1 cellular context compared by ENCODE assay signal in the genomic region with DNA sequence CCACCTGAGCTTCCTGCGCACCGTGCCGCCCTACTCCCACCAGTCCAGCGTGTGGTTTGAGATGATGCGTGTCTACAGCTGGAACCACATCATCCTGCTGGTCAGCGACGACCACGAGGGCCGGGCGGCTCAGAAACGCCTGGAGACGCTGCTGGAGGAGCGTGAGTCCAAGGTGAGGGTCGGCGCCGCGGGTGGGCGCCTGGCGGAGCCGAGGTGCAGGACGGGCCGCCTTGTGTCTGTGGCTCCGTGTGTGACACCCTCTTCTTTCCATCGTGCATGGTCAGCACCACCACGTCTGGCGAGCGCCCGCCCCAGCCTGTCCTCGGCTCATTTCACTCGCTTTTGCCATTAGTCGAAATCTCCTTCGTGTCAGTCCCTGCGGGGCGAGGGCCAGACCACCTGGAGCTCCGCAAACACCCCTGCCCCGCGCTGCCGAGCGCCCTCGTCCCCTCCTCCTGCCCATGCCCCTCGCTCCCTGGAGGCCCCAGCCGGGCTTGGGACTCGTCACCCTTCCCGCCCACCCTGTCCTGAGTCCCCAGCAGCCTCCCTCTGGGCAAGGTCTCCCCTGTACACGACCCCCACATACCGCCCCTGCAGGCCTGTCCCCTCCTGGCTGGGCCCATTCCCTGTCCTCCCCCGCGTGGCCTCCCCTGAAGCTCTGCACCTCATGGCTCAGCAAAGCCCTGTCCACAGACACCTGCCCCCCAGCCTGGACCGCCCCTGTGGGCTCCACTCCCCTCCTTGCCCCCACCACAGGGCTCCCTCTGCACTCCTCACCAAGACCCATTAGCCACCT.
TF ChIP-seq lines count a peak whose summit lies in the region.

No MANE protein-coding gene starts in this region.

TF ChIP-seq in SK-N-SH, 30 proteins besides CTCF, POLR2A, EP300 and RAD21:
- no peak for TF ChIP-seq SIN3A (IDR thresholded peaks at IDR 0.05; ENCODE audit: borderline replicate concordance, low read depth, low read length)
- TF ChIP-seq, protein P1, sequence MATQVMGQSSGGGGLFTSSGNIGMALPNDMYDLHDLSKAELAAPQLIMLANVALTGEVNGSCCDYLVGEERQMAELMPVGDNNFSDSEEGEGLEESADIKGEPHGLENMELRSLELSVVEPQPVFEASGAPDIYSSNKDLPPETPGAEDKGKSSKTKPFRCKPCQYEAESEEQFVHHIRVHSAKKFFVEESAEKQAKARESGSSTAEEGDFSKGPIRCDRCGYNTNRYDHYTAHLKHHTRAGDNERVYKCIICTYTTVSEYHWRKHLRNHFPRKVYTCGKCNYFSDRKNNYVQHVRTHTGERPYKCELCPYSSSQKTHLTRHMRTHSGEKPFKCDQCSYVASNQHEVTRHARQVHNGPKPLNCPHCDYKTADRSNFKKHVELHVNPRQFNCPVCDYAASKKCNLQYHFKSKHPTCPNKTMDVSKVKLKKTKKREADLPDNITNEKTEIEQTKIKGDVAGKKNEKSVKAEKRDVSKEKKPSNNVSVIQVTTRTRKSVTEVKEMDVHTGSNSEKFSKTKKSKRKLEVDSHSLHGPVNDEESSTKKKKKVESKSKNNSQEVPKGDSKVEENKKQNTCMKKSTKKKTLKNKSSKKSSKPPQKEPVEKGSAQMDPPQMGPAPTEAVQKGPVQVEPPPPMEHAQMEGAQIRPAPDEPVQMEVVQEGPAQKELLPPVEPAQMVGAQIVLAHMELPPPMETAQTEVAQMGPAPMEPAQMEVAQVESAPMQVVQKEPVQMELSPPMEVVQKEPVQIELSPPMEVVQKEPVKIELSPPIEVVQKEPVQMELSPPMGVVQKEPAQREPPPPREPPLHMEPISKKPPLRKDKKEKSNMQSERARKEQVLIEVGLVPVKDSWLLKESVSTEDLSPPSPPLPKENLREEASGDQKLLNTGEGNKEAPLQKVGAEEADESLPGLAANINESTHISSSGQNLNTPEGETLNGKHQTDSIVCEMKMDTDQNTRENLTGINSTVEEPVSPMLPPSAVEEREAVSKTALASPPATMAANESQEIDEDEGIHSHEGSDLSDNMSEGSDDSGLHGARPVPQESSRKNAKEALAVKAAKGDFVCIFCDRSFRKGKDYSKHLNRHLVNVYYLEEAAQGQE (IDR thresholded peaks at IDR 0.05; ENCODE audit: low read depth, low read length): no peak
- TF ChIP-seq YY1 (IDR thresholded peaks at IDR 0.05; ENCODE audit: low read depth): no peak
- TF ChIP-seq TCF12 (IDR thresholded peaks at IDR 0.05): no peak
- TF ChIP-seq CHD2 (IDR thresholded peaks at IDR 0.05; ENCODE audit: low read length, partially characterized antibody): no peak
- TF ChIP-seq TAF1 (IDR thresholded peaks at IDR 0.05; ENCODE audit: borderline replicate concordance, low read depth, low read length): no peak
- no peak for TF ChIP-seq ZBTB33 (IDR thresholded peaks at IDR 0.05; ENCODE audit: borderline replicate concordance, low read depth)
- TF ChIP-seq RCOR1 (IDR thresholded peaks at IDR 0.05; ENCODE audit: low read length): no peak
- no peak for TF ChIP-seq USF1 (IDR thresholded peaks at IDR 0.05; ENCODE audit: borderline replicate concordance, low read depth)
- no peak for TF ChIP-seq USF2 (IDR thresholded peaks at IDR 0.05; ENCODE audit: borderline replicate concordance, low read depth, low read length)
